1 cellular context compared by ENCODE assay signal in the genomic region with DNA sequence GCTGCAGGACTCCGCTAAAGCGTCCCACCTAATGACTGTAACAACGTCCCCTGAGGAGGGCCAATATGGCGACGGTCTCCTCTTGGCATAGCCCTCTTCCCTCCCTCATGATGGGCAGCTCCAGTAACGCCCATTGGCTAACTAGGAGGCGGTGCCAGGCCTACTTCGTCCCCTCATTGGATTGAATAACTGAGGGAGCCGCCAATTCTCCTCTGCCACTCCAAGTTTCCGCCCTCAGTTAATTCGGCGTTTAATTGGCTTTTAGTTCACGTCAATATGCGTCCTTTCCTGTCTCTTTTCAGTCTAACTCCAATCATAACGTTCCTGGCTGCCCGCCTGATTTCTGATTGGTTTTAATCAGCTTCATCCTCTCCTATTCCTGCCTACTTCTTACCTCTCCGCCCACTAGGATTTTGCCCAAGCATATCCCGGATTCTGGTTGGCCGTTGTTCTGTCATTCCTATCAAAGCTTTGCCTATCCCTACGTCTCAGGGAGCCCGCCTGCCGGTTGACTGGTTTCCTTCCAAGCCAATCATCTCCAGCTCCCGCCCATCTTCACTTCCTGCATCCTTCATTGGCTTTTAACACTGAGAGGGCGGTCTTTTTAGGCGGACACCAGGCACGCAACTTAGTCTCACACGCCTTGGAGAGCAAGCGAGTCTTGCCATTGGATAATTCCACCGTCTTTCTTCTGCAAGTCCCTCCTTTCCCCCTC.
A peak's percentile ranks its signal among the peaks of the same experiment; 100 is the strongest.
TF ChIP-seq lines count a peak whose summit lies in the region.

No MANE protein-coding gene starts in this region.

TF ChIP-seq in K562, 482 proteins besides CTCF, POLR2A, EP300 and RAD21 (continued from another document and continues in another):
- TF ChIP-seq KLF13 (tag; IDR thresholded peaks at IDR 0.05; ENCODE audit: borderline replicate concordance, low read depth) (peak; percentile 41; the same call in 1 of the 2 replicates), PTRF (tag; IDR thresholded peaks at IDR 0.05) (no peak), MXI1 (IDR thresholded peaks at IDR 0.05; ENCODE audit: low read depth, low read length) (0 out of 2 replicates have a peak, but pooled peaks have one; percentile 45), RFX7 (CRISPR knock-in tag; IDR thresholded peaks at IDR 0.05) (no peak), ZNF79 (CRISPR knock-in tag; IDR thresholded peaks at IDR 0.05; ENCODE audit: low read depth) (no peak), JUND (IDR thresholded peaks at IDR 0.05; ENCODE audit: borderline replicate concordance, low read depth, low read length) (peak; percentile 34; the same call in 1 of the 2 replicates), JUND (tag; IDR thresholded peaks at IDR 0.05; ENCODE audit: borderline replicate concordance, low read depth, low read length) (peak; percentile 50; the same call in 1 of the 3 replicates), KDM4B (IDR thresholded peaks at IDR 0.05; ENCODE audit: borderline replicate concordance in 2 of 2, low read depth in 1 of 2) (no peak), DNMT1 (IDR thresholded peaks at IDR 0.05) (no peak), KAT8 (IDR thresholded peaks at IDR 0.05; ENCODE audit: low read depth) (no peak), ZNF253 (CRISPR knock-in tag; conservative IDR thresholded peaks at IDR 0.05) (no peak), SAFB2 (IDR thresholded peaks at IDR 0.05; ENCODE audit: borderline replicate concordance, low read depth, low read length, severe bottlenecking) (no peak), RBM25 (IDR thresholded peaks at IDR 0.05; ENCODE audit: low read depth, low read length, severe bottlenecking) (peak; percentile 94), BACH1 (tag; IDR thresholded peaks at IDR 0.05) (no peak), HNRNPH1 (optimal IDR thresholded peaks at IDR 0.05; ENCODE audit: low read depth, low read length) (no peak), ZNF695 (CRISPR knock-in tag; IDR thresholded peaks at IDR 0.05) (no peak), ETV6 (IDR thresholded peaks at IDR 0.05; ENCODE audit: borderline replicate concordance in 1 of 2, low read depth in 2 of 2, low read length in 1 of 2) (no peak), ETV6 (CRISPR knock-in tag; IDR thresholded peaks at IDR 0.05; ENCODE audit: borderline replicate concordance) (no peak), ZNF24 (IDR thresholded peaks at IDR 0.05) (no peak), ESRRB (CRISPR knock-in tag; IDR thresholded peaks at IDR 0.05; ENCODE audit: borderline replicate concordance) (no peak), ZC3H4 (CRISPR knock-in tag; IDR thresholded peaks at IDR 0.05; ENCODE audit: borderline replicate concordance) (no peak), NR4A1 (CRISPR knock-in tag; IDR thresholded peaks at IDR 0.05) (no peak), NR4A1 (tag; IDR thresholded peaks at IDR 0.05) (no peak), POU5F1 (IDR thresholded peaks at IDR 0.05; ENCODE audit: borderline replicate concordance, low read depth, low read length, partially characterized antibody) (no peak), SNRNP70 (optimal IDR thresholded peaks at IDR 0.05; ENCODE audit: low read depth, low read length) (no peak), COPS2 (conservative IDR thresholded peaks at IDR 0.05) (no peak), FOXJ2 (tag; IDR thresholded peaks at IDR 0.05) (no peak), NCOA6 (IDR thresholded peaks at IDR 0.05) (no peak), MTA2 (IDR thresholded peaks at IDR 0.05; ENCODE audit: low read depth) (no peak), EWSR1 (IDR thresholded peaks at IDR 0.05; ENCODE audit: borderline replicate concordance, low read depth, partially characterized antibody) (no peak), POLR2AphosphoS5 (IDR thresholded peaks at IDR 0.05; ENCODE audit: control insufficient read depth, insufficient read depth, low read depth, low read length) (peak; percentile 82), ZKSCAN3 (CRISPR knock-in tag; IDR thresholded peaks at IDR 0.05) (no peak), ZNF311 (CRISPR knock-in tag; IDR thresholded peaks at IDR 0.05) (no peak)
- TF ChIP-seq, protein P1, sequence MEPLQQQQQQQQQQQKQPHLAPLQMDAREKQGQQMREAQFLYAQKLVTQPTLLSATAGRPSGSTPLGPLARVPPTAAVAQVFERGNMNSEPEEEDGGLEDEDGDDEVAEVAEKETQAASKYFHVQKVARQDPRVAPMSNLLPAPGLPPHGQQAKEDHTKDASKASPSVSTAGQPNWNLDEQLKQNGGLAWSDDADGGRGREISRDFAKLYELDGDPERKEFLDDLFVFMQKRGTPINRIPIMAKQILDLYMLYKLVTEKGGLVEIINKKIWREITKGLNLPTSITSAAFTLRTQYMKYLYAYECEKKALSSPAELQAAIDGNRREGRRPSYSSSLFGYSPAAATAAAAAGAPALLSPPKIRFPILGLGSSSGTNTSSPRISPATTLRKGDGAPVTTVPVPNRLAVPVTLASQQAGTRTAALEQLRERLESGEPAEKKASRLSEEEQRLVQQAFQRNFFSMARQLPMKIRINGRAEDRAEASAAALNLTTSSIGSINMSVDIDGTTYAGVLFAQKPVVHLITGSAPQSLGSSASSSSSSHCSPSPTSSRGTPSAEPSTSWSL (CRISPR knock-in tag; IDR thresholded peaks at IDR 0.05; ENCODE audit: borderline replicate concordance) = no peak
- TF ChIP-seq, protein P2, sequence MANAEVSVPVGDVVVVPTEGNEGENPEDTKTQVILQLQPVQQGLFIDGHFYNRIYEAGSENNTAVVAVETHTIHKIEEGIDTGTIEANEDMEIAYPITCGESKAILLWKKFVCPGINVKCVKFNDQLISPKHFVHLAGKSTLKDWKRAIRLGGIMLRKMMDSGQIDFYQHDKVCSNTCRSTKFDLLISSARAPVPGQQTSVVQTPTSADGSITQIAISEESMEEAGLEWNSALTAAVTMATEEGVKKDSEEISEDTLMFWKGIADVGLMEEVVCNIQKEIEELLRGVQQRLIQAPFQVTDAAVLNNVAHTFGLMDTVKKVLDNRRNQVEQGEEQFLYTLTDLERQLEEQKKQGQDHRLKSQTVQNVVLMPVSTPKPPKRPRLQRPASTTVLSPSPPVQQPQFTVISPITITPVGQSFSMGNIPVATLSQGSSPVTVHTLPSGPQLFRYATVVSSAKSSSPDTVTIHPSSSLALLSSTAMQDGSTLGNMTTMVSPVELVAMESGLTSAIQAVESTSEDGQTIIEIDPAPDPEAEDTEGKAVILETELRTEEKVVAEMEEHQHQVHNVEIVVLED (CRISPR knock-in tag; IDR thresholded peaks at IDR 0.05) = peak; percentile 30; the same call in 1 of the 2 replicates
- TF ChIP-seq, protein P3, sequence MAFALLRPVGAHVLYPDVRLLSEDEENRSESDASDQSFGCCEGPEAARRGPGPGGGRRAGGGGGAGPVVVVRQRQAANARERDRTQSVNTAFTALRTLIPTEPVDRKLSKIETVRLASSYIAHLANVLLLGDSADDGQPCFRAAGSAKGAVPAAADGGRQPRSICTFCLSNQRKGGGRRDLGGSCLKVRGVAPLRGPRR (CRISPR knock-in tag; IDR thresholded peaks at IDR 0.05) = no peak
- TF ChIP-seq, protein P4, sequence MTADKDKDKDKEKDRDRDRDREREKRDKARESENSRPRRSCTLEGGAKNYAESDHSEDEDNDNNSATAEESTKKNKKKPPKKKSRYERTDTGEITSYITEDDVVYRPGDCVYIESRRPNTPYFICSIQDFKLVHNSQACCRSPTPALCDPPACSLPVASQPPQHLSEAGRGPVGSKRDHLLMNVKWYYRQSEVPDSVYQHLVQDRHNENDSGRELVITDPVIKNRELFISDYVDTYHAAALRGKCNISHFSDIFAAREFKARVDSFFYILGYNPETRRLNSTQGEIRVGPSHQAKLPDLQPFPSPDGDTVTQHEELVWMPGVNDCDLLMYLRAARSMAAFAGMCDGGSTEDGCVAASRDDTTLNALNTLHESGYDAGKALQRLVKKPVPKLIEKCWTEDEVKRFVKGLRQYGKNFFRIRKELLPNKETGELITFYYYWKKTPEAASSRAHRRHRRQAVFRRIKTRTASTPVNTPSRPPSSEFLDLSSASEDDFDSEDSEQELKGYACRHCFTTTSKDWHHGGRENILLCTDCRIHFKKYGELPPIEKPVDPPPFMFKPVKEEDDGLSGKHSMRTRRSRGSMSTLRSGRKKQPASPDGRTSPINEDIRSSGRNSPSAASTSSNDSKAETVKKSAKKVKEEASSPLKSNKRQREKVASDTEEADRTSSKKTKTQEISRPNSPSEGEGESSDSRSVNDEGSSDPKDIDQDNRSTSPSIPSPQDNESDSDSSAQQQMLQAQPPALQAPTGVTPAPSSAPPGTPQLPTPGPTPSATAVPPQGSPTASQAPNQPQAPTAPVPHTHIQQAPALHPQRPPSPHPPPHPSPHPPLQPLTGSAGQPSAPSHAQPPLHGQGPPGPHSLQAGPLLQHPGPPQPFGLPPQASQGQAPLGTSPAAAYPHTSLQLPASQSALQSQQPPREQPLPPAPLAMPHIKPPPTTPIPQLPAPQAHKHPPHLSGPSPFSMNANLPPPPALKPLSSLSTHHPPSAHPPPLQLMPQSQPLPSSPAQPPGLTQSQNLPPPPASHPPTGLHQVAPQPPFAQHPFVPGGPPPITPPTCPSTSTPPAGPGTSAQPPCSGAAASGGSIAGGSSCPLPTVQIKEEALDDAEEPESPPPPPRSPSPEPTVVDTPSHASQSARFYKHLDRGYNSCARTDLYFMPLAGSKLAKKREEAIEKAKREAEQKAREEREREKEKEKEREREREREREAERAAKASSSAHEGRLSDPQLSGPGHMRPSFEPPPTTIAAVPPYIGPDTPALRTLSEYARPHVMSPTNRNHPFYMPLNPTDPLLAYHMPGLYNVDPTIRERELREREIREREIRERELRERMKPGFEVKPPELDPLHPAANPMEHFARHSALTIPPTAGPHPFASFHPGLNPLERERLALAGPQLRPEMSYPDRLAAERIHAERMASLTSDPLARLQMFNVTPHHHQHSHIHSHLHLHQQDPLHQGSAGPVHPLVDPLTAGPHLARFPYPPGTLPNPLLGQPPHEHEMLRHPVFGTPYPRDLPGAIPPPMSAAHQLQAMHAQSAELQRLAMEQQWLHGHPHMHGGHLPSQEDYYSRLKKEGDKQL (CRISPR knock-in tag; IDR thresholded peaks at IDR 0.05; ENCODE audit: borderline replicate concordance) = no peak
- TF ChIP-seq, protein P5, sequence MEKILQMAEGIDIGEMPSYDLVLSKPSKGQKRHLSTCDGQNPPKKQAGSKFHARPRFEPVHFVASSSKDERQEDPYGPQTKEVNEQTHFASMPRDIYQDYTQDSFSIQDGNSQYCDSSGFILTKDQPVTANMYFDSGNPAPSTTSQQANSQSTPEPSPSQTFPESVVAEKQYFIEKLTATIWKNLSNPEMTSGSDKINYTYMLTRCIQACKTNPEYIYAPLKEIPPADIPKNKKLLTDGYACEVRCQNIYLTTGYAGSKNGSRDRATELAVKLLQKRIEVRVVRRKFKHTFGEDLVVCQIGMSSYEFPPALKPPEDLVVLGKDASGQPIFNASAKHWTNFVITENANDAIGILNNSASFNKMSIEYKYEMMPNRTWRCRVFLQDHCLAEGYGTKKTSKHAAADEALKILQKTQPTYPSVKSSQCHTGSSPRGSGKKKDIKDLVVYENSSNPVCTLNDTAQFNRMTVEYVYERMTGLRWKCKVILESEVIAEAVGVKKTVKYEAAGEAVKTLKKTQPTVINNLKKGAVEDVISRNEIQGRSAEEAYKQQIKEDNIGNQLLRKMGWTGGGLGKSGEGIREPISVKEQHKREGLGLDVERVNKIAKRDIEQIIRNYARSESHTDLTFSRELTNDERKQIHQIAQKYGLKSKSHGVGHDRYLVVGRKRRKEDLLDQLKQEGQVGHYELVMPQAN (IDR thresholded peaks at IDR 0.05; ENCODE audit: borderline replicate concordance) = no peak
- TF ChIP-seq, protein P6, sequence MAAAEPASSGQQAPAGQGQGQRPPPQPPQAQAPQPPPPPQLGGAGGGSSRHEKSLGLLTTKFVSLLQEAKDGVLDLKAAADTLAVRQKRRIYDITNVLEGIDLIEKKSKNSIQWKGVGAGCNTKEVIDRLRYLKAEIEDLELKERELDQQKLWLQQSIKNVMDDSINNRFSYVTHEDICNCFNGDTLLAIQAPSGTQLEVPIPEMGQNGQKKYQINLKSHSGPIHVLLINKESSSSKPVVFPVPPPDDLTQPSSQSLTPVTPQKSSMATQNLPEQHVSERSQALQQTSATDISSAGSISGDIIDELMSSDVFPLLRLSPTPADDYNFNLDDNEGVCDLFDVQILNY (CRISPR knock-in tag; IDR thresholded peaks at IDR 0.05) = no peak
- TF ChIP-seq, protein P7, sequence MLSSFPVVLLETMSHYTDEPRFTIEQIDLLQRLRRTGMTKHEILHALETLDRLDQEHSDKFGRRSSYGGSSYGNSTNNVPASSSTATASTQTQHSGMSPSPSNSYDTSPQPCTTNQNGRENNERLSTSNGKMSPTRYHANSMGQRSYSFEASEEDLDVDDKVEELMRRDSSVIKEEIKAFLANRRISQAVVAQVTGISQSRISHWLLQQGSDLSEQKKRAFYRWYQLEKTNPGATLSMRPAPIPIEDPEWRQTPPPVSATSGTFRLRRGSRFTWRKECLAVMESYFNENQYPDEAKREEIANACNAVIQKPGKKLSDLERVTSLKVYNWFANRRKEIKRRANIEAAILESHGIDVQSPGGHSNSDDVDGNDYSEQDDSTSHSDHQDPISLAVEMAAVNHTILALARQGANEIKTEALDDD (IDR thresholded peaks at IDR 0.05) = no peak
- TF ChIP-seq, protein P8, sequence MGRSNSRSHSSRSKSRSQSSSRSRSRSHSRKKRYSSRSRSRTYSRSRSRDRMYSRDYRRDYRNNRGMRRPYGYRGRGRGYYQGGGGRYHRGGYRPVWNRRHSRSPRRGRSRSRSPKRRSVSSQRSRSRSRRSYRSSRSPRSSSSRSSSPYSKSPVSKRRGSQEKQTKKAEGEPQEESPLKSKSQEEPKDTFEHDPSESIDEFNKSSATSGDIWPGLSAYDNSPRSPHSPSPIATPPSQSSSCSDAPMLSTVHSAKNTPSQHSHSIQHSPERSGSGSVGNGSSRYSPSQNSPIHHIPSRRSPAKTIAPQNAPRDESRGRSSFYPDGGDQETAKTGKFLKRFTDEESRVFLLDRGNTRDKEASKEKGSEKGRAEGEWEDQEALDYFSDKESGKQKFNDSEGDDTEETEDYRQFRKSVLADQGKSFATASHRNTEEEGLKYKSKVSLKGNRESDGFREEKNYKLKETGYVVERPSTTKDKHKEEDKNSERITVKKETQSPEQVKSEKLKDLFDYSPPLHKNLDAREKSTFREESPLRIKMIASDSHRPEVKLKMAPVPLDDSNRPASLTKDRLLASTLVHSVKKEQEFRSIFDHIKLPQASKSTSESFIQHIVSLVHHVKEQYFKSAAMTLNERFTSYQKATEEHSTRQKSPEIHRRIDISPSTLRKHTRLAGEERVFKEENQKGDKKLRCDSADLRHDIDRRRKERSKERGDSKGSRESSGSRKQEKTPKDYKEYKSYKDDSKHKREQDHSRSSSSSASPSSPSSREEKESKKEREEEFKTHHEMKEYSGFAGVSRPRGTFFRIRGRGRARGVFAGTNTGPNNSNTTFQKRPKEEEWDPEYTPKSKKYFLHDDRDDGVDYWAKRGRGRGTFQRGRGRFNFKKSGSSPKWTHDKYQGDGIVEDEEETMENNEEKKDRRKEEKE (IDR thresholded peaks at IDR 0.05; ENCODE audit: borderline replicate concordance in 1 of 2, control insufficient read depth in 1 of 2, low read depth in 2 of 2, low read length in 1 of 2) = no peak
- TF ChIP-seq, protein P9, sequence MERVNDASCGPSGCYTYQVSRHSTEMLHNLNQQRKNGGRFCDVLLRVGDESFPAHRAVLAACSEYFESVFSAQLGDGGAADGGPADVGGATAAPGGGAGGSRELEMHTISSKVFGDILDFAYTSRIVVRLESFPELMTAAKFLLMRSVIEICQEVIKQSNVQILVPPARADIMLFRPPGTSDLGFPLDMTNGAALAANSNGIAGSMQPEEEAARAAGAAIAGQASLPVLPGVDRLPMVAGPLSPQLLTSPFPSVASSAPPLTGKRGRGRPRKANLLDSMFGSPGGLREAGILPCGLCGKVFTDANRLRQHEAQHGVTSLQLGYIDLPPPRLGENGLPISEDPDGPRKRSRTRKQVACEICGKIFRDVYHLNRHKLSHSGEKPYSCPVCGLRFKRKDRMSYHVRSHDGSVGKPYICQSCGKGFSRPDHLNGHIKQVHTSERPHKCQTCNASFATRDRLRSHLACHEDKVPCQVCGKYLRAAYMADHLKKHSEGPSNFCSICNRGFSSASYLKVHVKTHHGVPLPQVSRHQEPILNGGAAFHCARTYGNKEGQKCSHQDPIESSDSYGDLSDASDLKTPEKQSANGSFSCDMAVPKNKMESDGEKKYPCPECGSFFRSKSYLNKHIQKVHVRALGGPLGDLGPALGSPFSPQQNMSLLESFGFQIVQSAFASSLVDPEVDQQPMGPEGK (CRISPR knock-in tag; IDR thresholded peaks at IDR 0.05; ENCODE audit: borderline replicate concordance) = no peak
